Comparison of ENCODE assay signal across 8 cellular contexts in genomic region chr3:48504051-48504946, GRCh38. TPM values are rescaled to one million over a fixed set of nuclear protein-coding genes. Genes with fewer than 3 reads are reported as not detected.
DNase-seq lines count a peak whose midpoint lies in the region; ATAC-seq and TF ChIP-seq lines count a peak whose summit lies in the region.

A gene with protein sequence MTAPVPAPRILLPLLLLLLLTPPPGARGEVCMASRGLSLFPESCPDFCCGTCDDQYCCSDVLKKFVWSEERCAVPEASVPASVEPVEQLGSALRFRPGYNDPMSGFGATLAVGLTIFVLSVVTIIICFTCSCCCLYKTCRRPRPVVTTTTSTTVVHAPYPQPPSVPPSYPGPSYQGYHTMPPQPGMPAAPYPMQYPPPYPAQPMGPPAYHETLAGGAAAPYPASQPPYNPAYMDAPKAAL (minus strand): TSS chr3:48504174. CDS start chr3:48504094, 80 bp downstream.

- CTCF ChIA-PET in AG04450 (lab: Charles Lee): interaction anchor here (0.8 to 0.9 kb wide), 2 partner anchors 55 to 310 kb away, joined by 3 read pairs; no protein-coding TSS in a partner anchor

- H3K4me3 ChIP-seq in AG04450 (ENCODE audit: low read depth, low read length) (peak within 1 kb of the TSS; percentile 74), RWPE2 (ENCODE audit: severe bottlenecking) (peak within 1 kb of the TSS; percentile 54), neutrophil (ENCODE audit: low read depth in 1 of 2, low read length in 1 of 2) (peak within 1 kb of the TSS; percentile 84 to 88), thyroid gland (replicated peaks in 1 of 3) (peak within 1 kb of the TSS; percentile 54 to 75 (median 54))

- no peaks in the 10 kb centered on the region for H3K27me3 ChIP-seq in AG04450 (ENCODE audit: control insufficient read depth, insufficient read depth, low read length)
- H3K27me3 ChIP-seq in RWPE2 (ENCODE audit: insufficient read depth, poor library complexity, severe bottlenecking): no peaks in the 10 kb centered on the region
- peaks cover 49% of the 10 kb centered on the region for H3K27me3 ChIP-seq in neutrophil
- H3K27me3 ChIP-seq in thyroid gland: no peaks in the 10 kb centered on the region

- ATAC-seq in GM21423 (IDR thresholded peaks at IDR 0.05; ENCODE audit: unreplicated experiment) (peak; percentile 38), RWPE2 (ENCODE audit: low read depth) (peak; percentile 41), GM21786 (IDR thresholded peaks at IDR 0.05; ENCODE audit: unreplicated experiment) (no peak)

- no peak for TF ChIP-seq CTCF in AG04450 (IDR thresholded peaks at IDR 0.05; ENCODE audit: low read depth, low read length)
- no peak for TF ChIP-seq CTCF in RWPE2 (IDR thresholded peaks at IDR 0.05; ENCODE audit: poor library complexity, severe bottlenecking)
- TF ChIP-seq CTCF in neutrophil (IDR thresholded peaks at IDR 0.05): peak; percentile 7
- no peak for TF ChIP-seq CTCF in thyroid gland (IDR thresholded peaks at IDR 0.05)

- intact Hi-C loops in thyroid gland (cut with DNase I): loop anchor here (5.0 kb wide), 1 partner anchor 37 kb away; a partner anchor contains a TSS

- 3 to 4% methylated on average over 41 to 57 of the region's 66 CpGs for WGBS in thyroid gland, 2 donors

- POLR2A ChIA-PET in AG04450 (lab: Yijun Ruan, JAX): interaction anchor here (0.5 to 1.3 kb wide), 3 partner anchors 22 to 28 kb away, joined by 3 to 6 read pairs (median 3); no protein-coding TSS in a partner anchor

- no peak for DNase-seq in AG04450 (ENCODE audit: low read depth, low spot score)
- no peak for DNase-seq in RWPE2 (ENCODE audit: low spot score)
- DNase-seq in activated naive CD4-positive, alpha-beta T cell treated with anti-CD3 and anti-CD28 coated beads, Interleukin-2, amount 50 U/mL, for 16 hours: peak; percentile 60
- peak; percentile 64 for DNase-seq in germinal center (ENCODE audit: low spot score)
- DNase-seq in thyroid gland: peak; percentile 82

- H3K4me1 ChIP-seq in RWPE2 (ENCODE audit: insufficient read depth, poor library complexity, severe bottlenecking) (peaks cover 15% of the 10 kb centered on the region), neutrophil (ENCODE audit: control insufficient read depth in 1 of 2, insufficient read depth in 1 of 2, low read depth in 1 of 2, low read length in 1 of 2) (peaks cover 26 to 28% of the 10 kb centered on the region in 2 experiments), thyroid gland (peaks cover 16 to 48% of the 10 kb centered on the region in 2 donors)

- peak within 1 kb of the TSS; percentile 65 for H3K27ac ChIP-seq in AG04450 (ENCODE audit: low read depth, low read length)
- peak within 1 kb of the TSS; percentile 68 for H3K27ac ChIP-seq in RWPE2 (ENCODE audit: poor library complexity, severe bottlenecking)
- H3K27ac ChIP-seq in neutrophil: peak within 1 kb of the TSS; percentile 78
- H3K27ac ChIP-seq in thyroid gland: peak within 1 kb of the TSS; percentile 93 to 95 (median 94)

- TF ChIP-seq POLR2A in thyroid gland (IDR thresholded peaks at IDR 0.05): peak in 1 of 2 donors; percentile 63

- no peaks in the 10 kb centered on the region; the same call in 1 of the 2 replicates for H3K9me3 ChIP-seq in AG04450 (ENCODE audit: control insufficient read depth, insufficient read depth, low read length)
- no peaks in the 10 kb centered on the region for H3K9me3 ChIP-seq in RWPE2 (ENCODE audit: severe bottlenecking)
- H3K9me3 ChIP-seq in neutrophil: no peaks in the 10 kb centered on the region
- no peaks in the 10 kb centered on the region for H3K9me3 ChIP-seq in thyroid gland

- H3K36me3 ChIP-seq in RWPE2 (ENCODE audit: low read depth) (no peaks in the 10 kb centered on the region), neutrophil (no peaks in the 10 kb centered on the region), thyroid gland (no peaks in the 10 kb centered on the region)

RNA-seq across cellular contexts. Expression of the gene that starts here (rescaled TPM):
- polyA plus RNA-seq in AG04450 (2011; rRNA removed): 124 and 151 TPM in 2 replicates
- polyA minus RNA-seq in AG04450 (2011; rRNA and poly(A)+ RNA removed): 131 and 171 TPM in 2 replicates
- total RNA-seq in thyroid gland: 100 to 1,000 TPM in 3 of 4 donors, 10 to 100 TPM in 1; 100.0 to 120 (median 109) TPM

Comparison
In these comparisons a context has a peak if more than half of its experiments do, and no peak if none do; other contexts are left out.
1. DNase-seq: peak in activated naive CD4-positive, alpha-beta T cell treated with anti-CD3 and anti-CD28 coated beads, Interleukin-2, amount 50 U/mL, for 16 hours (single experiment), germinal center (single experiment) and thyroid gland (2 of 2); none in AG04450 (single experiment) and RWPE2 (single experiment).
2. Peak in every context shown above with its lines, with median percentiles within 50 percentile points of each other: H3K27ac ChIP-seq and H3K4me3 ChIP-seq.